Comparison of ENCODE assay signal across 8 cellular contexts in the genomic region with DNA sequence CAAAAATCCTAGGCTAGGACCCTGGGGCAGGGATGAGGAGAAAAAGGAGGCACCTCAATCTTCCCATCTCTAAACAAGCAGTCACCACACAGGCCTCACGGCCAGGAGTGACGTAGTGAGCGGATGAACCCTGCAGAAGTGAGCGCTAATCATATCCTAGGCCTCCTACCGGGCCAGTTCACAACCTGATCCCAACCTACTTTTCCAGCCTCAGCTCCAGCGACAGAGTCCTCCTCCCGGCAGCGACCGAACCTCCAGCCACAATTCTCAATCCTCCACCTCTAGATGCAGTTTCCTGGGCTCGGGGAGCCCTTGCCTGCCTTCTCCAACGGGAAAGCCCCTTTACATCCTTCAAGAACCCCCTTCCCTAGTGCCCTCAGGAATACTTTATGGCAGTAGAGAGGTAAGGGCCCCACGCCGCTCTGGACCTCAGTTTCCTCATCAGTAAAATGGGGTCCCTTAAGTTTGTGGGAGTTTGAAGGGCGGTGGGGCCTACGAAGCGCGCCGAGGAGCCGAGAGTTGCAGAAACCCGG. TPM values are rescaled to one million over a fixed set of nuclear protein-coding genes. Genes with fewer than 3 reads are reported as not detected.
DNase-seq lines count a peak whose midpoint lies in the region; ATAC-seq and TF ChIP-seq lines count a peak whose summit lies in the region.

No MANE protein-coding gene starts in this region.

- H3K27me3 ChIP-seq in ascending aorta: no peaks in the 10 kb centered on the region

- peaks cover 12 to 15% of the 10 kb centered on the region in 2 donors for H3K36me3 ChIP-seq in ascending aorta

- ATAC-seq in activated T-cell treated with anti-CD3 and anti-CD28 coated beads, Interleukin-2, amount 50 U/mL, for 4 hours: peak in 1 of 2 donors; percentile 1
- ATAC-seq in HG02884 (IDR thresholded peaks at IDR 0.05; ENCODE audit: unreplicated experiment) (no peak), GM18520 (IDR thresholded peaks at IDR 0.05; ENCODE audit: unreplicated experiment) (no peak)

- TF ChIP-seq CTCF in ascending aorta (IDR thresholded peaks at IDR 0.05): no peak

- H3K9me3 Mint-ChIP-seq in activated T-cell treated with anti-CD3 and anti-CD28 coated beads, Interleukin-2, amount 50 U/mL, for 4 hours: no peaks in the 10 kb centered on the region

- peak overlapping the region; percentile 73 to 87 for H3K4me3 ChIP-seq in ascending aorta

- no peak for DNase-seq in activated T-cell treated with anti-CD3 and anti-CD28 coated beads, Interleukin-2, amount 50 U/mL, for 4 hours
- DNase-seq in activated T-cell treated with anti-CD3 and anti-CD28 coated beads, Interleukin-2, amount 50 U/mL, for 1 hour: no peak
- DNase-seq in MV-4-11 (lab: John Stamatoyannopoulos, UW) (peak; percentile 20), ascending aorta (ENCODE audit: low spot score in 2 of 2) (peak in 1 of 2 donors; percentile 68), inferior parietal cortex (ENCODE audit: extremely low spot score) (peak; percentile 29)
- DNase-seq in stimulated activated CD4-positive, alpha-beta T cell treated with anti-CD3 and anti-CD28 coated beads, Interleukin-4, amount 100 ng/mL, for 1 hour: peak; percentile 24

- peaks cover 35% of the 10 kb centered on the region for H3K4me1 Mint-ChIP-seq in activated T-cell treated with anti-CD3 and anti-CD28 coated beads, Interleukin-2, amount 50 U/mL, for 4 hours (ENCODE audit: low read depth)

- peak overlapping the region; percentile 87 to 91 for H3K27ac ChIP-seq in ascending aorta

- no peaks in the 10 kb centered on the region for H3K27me3 Mint-ChIP-seq in activated T-cell treated with anti-CD3 and anti-CD28 coated beads, Interleukin-2, amount 50 U/mL, for 4 hours (ENCODE audit: low read depth)

- H3K36me3 Mint-ChIP-seq in activated T-cell treated with anti-CD3 and anti-CD28 coated beads, Interleukin-2, amount 50 U/mL, for 4 hours (ENCODE audit: insufficient read depth): peaks cover 5% of the 10 kb centered on the region

- intact Hi-C loops in ascending aorta (cut with DNase I): loop anchor here (1.0 to 10.0 kb wide), 3 partner anchors 108 to 418 kb away; partner anchors contain the start of genes FBRS, FUS, PRR14 and SETD1A

- peaks cover 0 to 20% of the 10 kb centered on the region in 2 donors for H3K4me1 ChIP-seq in ascending aorta

- H3K9me3 ChIP-seq in ascending aorta: no peaks in the 10 kb centered on the region

- peak overlapping the region; percentile 98 for H3K4me3 Mint-ChIP-seq in activated T-cell treated with anti-CD3 and anti-CD28 coated beads, Interleukin-2, amount 50 U/mL, for 4 hours

RNA-seq across cellular contexts. Expression of gene ZNF668, which starts 1.4 kb away (rescaled TPM):
- total RNA-seq in activated T-cell treated with anti-CD3 and anti-CD28 coated beads, Interleukin-2, amount 50 U/mL, for 4 hours: 10 to 100 TPM; 18.1 to 19.4 (median 19.2) TPM
- 12.2 TPM for total RNA-seq in ascending aorta

RNA-seq across cellular contexts. Expression of gene ZNF646, which starts 1.6 kb away (rescaled TPM):
- total RNA-seq in activated T-cell treated with anti-CD3 and anti-CD28 coated beads, Interleukin-2, amount 50 U/mL, for 4 hours: 10 to 100 TPM; 22.3 to 26.1 (median 22.7) TPM
- total RNA-seq in ascending aorta: 11.6 TPM

RNA-seq across cellular contexts. Expression of gene PRSS53, which starts 16.1 kb away (rescaled TPM):
- 1 to 10 TPM; 4.6 to 5.6 (median 4.9) TPM for total RNA-seq in activated T-cell treated with anti-CD3 and anti-CD28 coated beads, Interleukin-2, amount 50 U/mL, for 4 hours
- 7.5 TPM for total RNA-seq in ascending aorta

RNA-seq across cellular contexts. Expression of gene VKORC1, which starts 22.0 kb away (rescaled TPM):
- 10 to 100 TPM; 62.8 to 63.8 (median 63.5) TPM for total RNA-seq in activated T-cell treated with anti-CD3 and anti-CD28 coated beads, Interleukin-2, amount 50 U/mL, for 4 hours
- 227 TPM for total RNA-seq in ascending aorta

RNA-seq across cellular contexts. Expression of gene BCKDK, which starts 35.6 kb away (rescaled TPM):
- 10 to 100 TPM; 41.9 to 46.5 (median 43.2) TPM for total RNA-seq in activated T-cell treated with anti-CD3 and anti-CD28 coated beads, Interleukin-2, amount 50 U/mL, for 4 hours
- 85.8 TPM for total RNA-seq in ascending aorta

Comparison
In these comparisons a context has a peak if more than half of its experiments do, and no peak if none do; other contexts are left out.
1. DNase-seq: peak in MV-4-11 (single experiment), inferior parietal cortex (single experiment) and stimulated activated CD4-positive, alpha-beta T cell treated with anti-CD3 and anti-CD28 coated beads, Interleukin-4, amount 100 ng/mL, for 1 hour (single experiment); none in activated T-cell treated with anti-CD3 and anti-CD28 coated beads, Interleukin-2, amount 50 U/mL, for 4 hours (single experiment) and activated T-cell treated with anti-CD3 and anti-CD28 coated beads, Interleukin-2, amount 50 U/mL, for 1 hour (single experiment).